In genomic region chr1:110337704-110338199, GRCh38 we compare ENCODE assay signal across 1 cellular context.
TF ChIP-seq lines count a peak whose summit lies in the region.

No MANE protein-coding gene starts in this region.

TF ChIP-seq in H1, 55 proteins besides CTCF, POLR2A, EP300 and RAD21:
- TF ChIP-seq CHD7 (IDR thresholded peaks at IDR 0.05; ENCODE audit: insufficient replicate concordance, low read length) (no peak), CREB1 (IDR thresholded peaks at IDR 0.05) (no peak), SAP30 (IDR thresholded peaks at IDR 0.05; ENCODE audit: insufficient read depth, insufficient replicate concordance, low read length) (peak; percentile 59), TEAD4 (IDR thresholded peaks at IDR 0.05; ENCODE audit: low read depth, low read length) (no peak), TAF1 (IDR thresholded peaks at IDR 0.05; ENCODE audit: low read depth, low read length) (0 out of 2 replicates have a peak, but pooled peaks have one; percentile 18), ATF3 (IDR thresholded peaks at IDR 0.05; ENCODE audit: insufficient read depth, low read depth, low read length) (no peak), SIN3A (conservative IDR thresholded peaks at IDR 0.05 in 1 of 2, IDR thresholded peaks at IDR 0.05 in 1 of 2; ENCODE audit: low read depth in 1 of 2, low read length in 2 of 2) (0 out of 4 replicates have a peak, but pooled peaks of 1 of the 2 experiments have one; percentile 15), POLR2AphosphoS5 (IDR thresholded peaks at IDR 0.05; ENCODE audit: low read depth, low read length) (peak; percentile 17; the same call in 1 of the 2 replicates), TBP (IDR thresholded peaks at IDR 0.05; ENCODE audit: low read depth, low read length) (peak; percentile 36; the same call in 1 of the 2 replicates), TCF12 (IDR thresholded peaks at IDR 0.05; ENCODE audit: low read depth, low read length) (no peak)
